ENCODE assay signal across 11 cellular contexts in genomic region chr14:69261761-69262331, GRCh38. TPM values are rescaled to one million over a fixed set of nuclear protein-coding genes. Genes with fewer than 3 reads are reported as not detected.
A peak's percentile ranks its signal among the peaks of the same experiment; 100 is the strongest.
DNase-seq lines count a peak whose midpoint lies in the region; ATAC-seq, FAIRE-seq and TF ChIP-seq lines count a peak whose summit lies in the region.
"Had no signal": no experiment of that assay in that cellular context is flagged by ENCODE, and none has a peak within 500 bp of the region (broad histone marks: within the 10 kb centered on the region; RNA-seq: fewer than 3 reads in every experiment).

No MANE protein-coding gene starts in this region.

- RAD21 ChIA-PET in GM12878 (lab: Charles Lee; ENCODE audit: unreplicated experiment): interaction anchor here (0.6 to 3.6 kb wide), 9 partner anchors 9 to 228 kb away, joined by 3 to 34 read pairs (median 3); no protein-coding TSS in a partner anchor

- no peaks in the 10 kb centered on the region for H3K9me3 Mint-ChIP-seq in activated T-cell treated with anti-CD3 and anti-CD28 coated beads, Interleukin-2, amount 50 U/mL, for 4 hours
- H3K9me3 Mint-ChIP-seq: activated CD4-positive, alpha-beta memory T cell treated with anti-CD3 and anti-CD28 coated beads for 36 hours had no signal

- WGBS in GM12878 (ENCODE audit: insufficient coverage, insufficient replicate concordance, low lambda C conversion rate, missing lambda C conversion rate): 10% methylated on average over 5 of the region's 5 CpGs
- 0% methylated on average over 4 of the region's 5 CpGs for WGBS in HepG2 (ENCODE audit: low lambda C conversion rate)
- WGBS in tibial nerve, 2 donors: 15 to 36% methylated on average over 5 of the region's 5 CpGs

- ATAC-seq in activated T-cell treated with anti-CD3 and anti-CD28 coated beads, Interleukin-2, amount 50 U/mL, for 4 hours: no peak
- ATAC-seq in GM12878 (peak; percentile 26), HepG2 (peak; percentile 74), GM21390 (IDR thresholded peaks at IDR 0.05; ENCODE audit: unreplicated experiment) (no peak)

- H3K36me3 ChIP-seq in GM12878 (ENCODE audit: control insufficient read depth in 2 of 2, insufficient read depth in 2 of 2, low read length in 1 of 2) (no peaks in the 10 kb centered on the region), HepG2 (replicated peaks in 1 of 2; ENCODE audit: control insufficient read depth in 1 of 2, insufficient read depth in 2 of 2, low read length in 2 of 2) (no peaks in the 10 kb centered on the region), tibial nerve (no peaks in the 10 kb centered on the region)
- H3K36me3 ChIP-seq: BLaER1 treated with 17β-estradiol and CSF1 and Interleukin-3, amounts not matched to agents 10 nM and 100 nM had no signal

- no peak overlapping the region for H3K4me3 ChIP-seq in GM12878
- H3K4me3 ChIP-seq in HepG2 (replicated peaks in 1 of 3; ENCODE audit: insufficient read depth in 1 of 3, low read depth in 2 of 3, low read length in 3 of 3): peak overlapping the region; percentile 37 to 72 (median 67); a peak in 4 of 6 replicates
- peak overlapping the region in 2 of 4 donors; percentile 55 to 61 for H3K4me3 ChIP-seq in tibial nerve

- no peak for TF ChIP-seq CTCF in GM12878 (IDR thresholded peaks at IDR 0.05 in 2 of 3, conservative IDR thresholded peaks at IDR 0.05 in 1 of 3; ENCODE audit: control insufficient read depth in 2 of 3, extremely low read depth in 1 of 3, insufficient read depth in 1 of 3, low read depth in 3 of 3, low read length in 3 of 3)
- TF ChIP-seq CTCF in HepG2 (CRISPR knock-in tag; IDR thresholded peaks at IDR 0.05): no peak
- no peak for TF ChIP-seq CTCF in tibial nerve (IDR thresholded peaks at IDR 0.05)

- H3K27me3 ChIP-seq in GM12878 (replicated peaks in 1 of 2; ENCODE audit: control insufficient read depth in 2 of 2, insufficient read depth in 2 of 2, low read length in 1 of 2): peaks cover 23 to 27% of the 10 kb centered on the region in 2 experiments
- peaks cover 6 to 41% of the 10 kb centered on the region in 2 experiments; a peak in 4 of 5 replicates for H3K27me3 ChIP-seq in HepG2 (ENCODE audit: control insufficient read depth in 1 of 2, insufficient read depth in 2 of 2, low read length in 2 of 2)
- peaks cover 0 to 54% of the 10 kb centered on the region in 2 donors for H3K27me3 ChIP-seq in tibial nerve

- H3K27ac ChIP-seq in GM12878 (ENCODE audit: control insufficient read depth, insufficient read depth): no peak overlapping the region
- no peak overlapping the region for H3K27ac ChIP-seq in HepG2 (ENCODE audit: extremely low read length, insufficient read depth, low read length)
- H3K27ac ChIP-seq in tibial nerve: peak overlapping the region in 3 of 4 donors; percentile 10 to 66 (median 66)
- H3K27ac ChIP-seq: BLaER1 treated with 17β-estradiol and CSF1 and Interleukin-3, amounts not matched to agents 10 nM and 100 nM had no signal

- H3K4me1 ChIP-seq in GM12878 (ENCODE audit: control insufficient read depth, insufficient read depth, low read length): peaks cover 4% of the 10 kb centered on the region
- peaks cover 20% of the 10 kb centered on the region for H3K4me1 ChIP-seq in HepG2 (ENCODE audit: insufficient read depth, low read length)
- H3K4me1 ChIP-seq in tibial nerve: peaks cover 0 to 42% (median 13%) of the 10 kb centered on the region in 4 donors

- DNase-seq in activated T-cell treated with anti-CD3 and anti-CD28 coated beads, Interleukin-2, amount 50 U/mL, for 4 hours: no peak
- no peak for DNase-seq in activated T-cell treated with anti-CD3 and anti-CD28 coated beads, Interleukin-2, amount 50 U/mL, for 48 hours
- DNase-seq in GM12878 (ENCODE audit: low read depth, low spot score) (no peak), HepG2 (ENCODE audit: low spot score) (peak; percentile 69), tibial nerve (ENCODE audit: low spot score in 2 of 2) (no peak), C1 segment of cervical spinal cord (lab: John Stamatoyannopoulos, UW) (no peak), NCI-H2196 (lab: John Stamatoyannopoulos, UW; ENCODE audit: unreplicated experiment) (no peak)
- DNase-seq: NCI-H510A treated with DMSO at 0.1 percent for 48 hours had no signal

- H3K4me2 ChIP-seq in GM12878 (ENCODE audit: control insufficient read depth, insufficient read depth): no peak overlapping the region
- H3K4me2 ChIP-seq in HepG2 (ENCODE audit: low read depth, low read length): peak overlapping the region; percentile 79

- TF ChIP-seq POLR2A in GM12878 (IDR thresholded peaks at IDR 0.05; ENCODE audit: low read depth, low read length) (no peak), HepG2 (IDR thresholded peaks at IDR 0.05; ENCODE audit: insufficient read depth in 1 of 2, low read depth in 2 of 2, low read length in 2 of 2) (no peak), tibial nerve (IDR thresholded peaks at IDR 0.05) (no peak)

- in situ Hi-C loops in GM12878 (cut with MboI) (no loop called here), HepG2 (cut with HindIII; ENCODE audit: extremely low pct_ligation_motif_present, low pct_unique_long_range_greater_than_20kb) (loop anchor here (5.0 kb wide), 1 partner anchor 90 kb away; no protein-coding TSS in a partner anchor)

- SMC1A ChIA-PET in GM12878 (lab: Charles Lee; ENCODE audit: uncharacterized antibody, unreplicated experiment): interaction anchor here (1.0 to 1.5 kb wide), 5 partner anchors 42 to 202 kb away, joined by 3 to 16 read pairs (median 4); no protein-coding TSS in a partner anchor

- H4K20me1 ChIP-seq in GM12878 (ENCODE audit: control insufficient read depth, insufficient read depth): no peaks in the 10 kb centered on the region
- H4K20me1 ChIP-seq in HepG2 (ENCODE audit: insufficient read depth, low read length): no peaks in the 10 kb centered on the region

- TF ChIP-seq RAD21 in GM12878 (IDR thresholded peaks at IDR 0.05; ENCODE audit: insufficient read depth, low read depth, low read length) (no peak), HepG2 (CRISPR knock-in tag; IDR thresholded peaks at IDR 0.05) (no peak)

- peaks cover 13% of the 10 kb centered on the region for H3K4me1 Mint-ChIP-seq in activated T-cell treated with anti-CD3 and anti-CD28 coated beads, Interleukin-2, amount 50 U/mL, for 4 hours (ENCODE audit: low read depth)

- H3K36me3 Mint-ChIP-seq in activated T-cell treated with anti-CD3 and anti-CD28 coated beads, Interleukin-2, amount 50 U/mL, for 4 hours (ENCODE audit: insufficient read depth): no peaks in the 10 kb centered on the region
- H3K36me3 Mint-ChIP-seq: activated CD4-positive, alpha-beta memory T cell treated with anti-CD3 and anti-CD28 coated beads for 36 hours had no signal

- H3K9me3 ChIP-seq in GM12878 (replicated peaks; ENCODE audit: control insufficient read depth, insufficient read depth, low read length) (no peaks in the 10 kb centered on the region), HepG2 (ENCODE audit: low read length) (no peaks in the 10 kb centered on the region), tibial nerve (no peaks in the 10 kb centered on the region)

- H2AFZ ChIP-seq in GM12878 (ENCODE audit: control insufficient read depth, low read depth, low read length) (no peak overlapping the region), HepG2 (ENCODE audit: low read length) (no peak overlapping the region)

- CTCF ChIA-PET in GM12878 (lab: Yijun Ruan, JAX) (interaction anchor here (0.6 to 4.2 kb wide), 14 partner anchors 11 to 313 kb away, joined by 3 to 33 read pairs (median 3); partner anchors contain the start of gene CCDC177), HepG2 (lab: Yijun Ruan, JAX; ENCODE audit: low intra/inter-chr PET ratio, low total read pairs) (interaction anchor here (0.7 to 1.2 kb wide), 2 partner anchors 26 to 1305 kb away, joined by 3 read pairs; no protein-coding TSS in a partner anchor)

- H3K9ac ChIP-seq in GM12878 (ENCODE audit: control insufficient read depth, insufficient read depth, low read length): no peak overlapping the region
- H3K9ac ChIP-seq in HepG2 (ENCODE audit: insufficient read depth, low read depth, low read length): no peak overlapping the region
- H3K9ac ChIP-seq: BLaER1 treated with 17β-estradiol and CSF1 and Interleukin-3, amounts not matched to agents 10 nM and 100 nM had no signal

- intact Hi-C loops in GM12878 (cut with micrococcal nuclease; ENCODE audit: unreplicated experiment) (loop anchor here (2.0 kb wide), 1 partner anchor 199 kb away; no protein-coding TSS in a partner anchor), HepG2 (cut with micrococcal nuclease; ENCODE audit: unreplicated experiment) (no loop called here)

- H3K79me2 ChIP-seq in GM12878 (ENCODE audit: control insufficient read depth, insufficient read depth, low read length): no peaks in the 10 kb centered on the region
- H3K79me2 ChIP-seq in HepG2 (ENCODE audit: insufficient read depth, low read length): no peaks in the 10 kb centered on the region

- POLR2A ChIA-PET in GM12878 (lab: Charles Lee) (no interaction called here), HepG2 (lab: Yijun Ruan, JAX) (interaction anchor here (1.0 to 1.3 kb wide), 2 partner anchors 110 to 135 kb away, joined by 3 read pairs; no protein-coding TSS in a partner anchor)

- peak overlapping the region; percentile 56 for H3K4me3 Mint-ChIP-seq in activated T-cell treated with anti-CD3 and anti-CD28 coated beads, Interleukin-2, amount 50 U/mL, for 4 hours

- H3K27me3 Mint-ChIP-seq in activated T-cell treated with anti-CD3 and anti-CD28 coated beads, Interleukin-2, amount 50 U/mL, for 4 hours (ENCODE audit: low read depth): peaks cover 51% of the 10 kb centered on the region

- FAIRE-seq in GM12878 (lab: Jason Lieb, UNC) (no peak), HepG2 (lab: Jason Lieb, UNC) (peak; percentile 80)

- no peak for TF ChIP-seq EP300 in GM12878 (IDR thresholded peaks at IDR 0.05; ENCODE audit: borderline replicate concordance in 1 of 2, control insufficient read depth in 1 of 2, low read depth in 2 of 2, low read length in 2 of 2)
- no peak for TF ChIP-seq EP300 in HepG2 (IDR thresholded peaks at IDR 0.05; ENCODE audit: low read depth in 2 of 2, low read length in 2 of 2)
- no peak for TF ChIP-seq EP300 in HepG2 (CRISPR knock-in tag; IDR thresholded peaks at IDR 0.05; ENCODE audit: borderline replicate concordance)
- no peak for TF ChIP-seq EP300 in tibial nerve (IDR thresholded peaks at IDR 0.05)

- BruUV-seq in GM12878 (replicated peaks; lab: Mats Ljungman, UMichigan): no TSS peak
- no TSS peak for BruUV-seq in HepG2 (replicated peaks; lab: Mats Ljungman, UMichigan)

RNA-seq across cellular contexts. Expression of gene GALNT16, which starts 1.9 kb away (rescaled TPM):
- total RNA-seq in activated T-cell treated with anti-CD3 and anti-CD28 coated beads, Interleukin-2, amount 50 U/mL, for 4 hours: under 1 TPM in 1 of 3 donors, not detected in 2; 0.16 TPM
- 0.24 and 0.63 TPM in 2 replicates for total RNA-seq in GM12878 (2013; cell fraction: nucleolus; rRNA removed)
- total RNA-seq in GM12878 (2014; rRNA removed) (under 0.01 and 0.05 TPM in 2 replicates), GM12878 (2014; rRNA removed; fragmentation: Illumina TruSeq; extraction: Trizol) (0.04 TPM in 1 of 2 replicates, not detected in the other), GM12878 (2021) (0.03 TPM in 1 of 2 replicates, not detected in the other), HepG2 (2016; rRNA removed; fragmentation: Illumina TruSeq; extraction: Trizol) (0.36 and 0.82 TPM in 2 replicates), tibial nerve (10 to 100 TPM in 2 of 4 donors, 1 to 10 TPM in 2; 8.3 to 11.7 (median 10.7) TPM)
- polyA plus RNA-seq in GM12878 (2011; ENCODE audit: low read depth): not detected
- polyA plus RNA-seq in GM12878 (2011; rRNA removed) (0.08 and 0.13 TPM in 2 replicates), GM12878 (2014; fragmentation: Illumina TruSeq; extraction: Trizol) (0.03 TPM in 2 replicates), GM12878 (2014; fragmentation: Nextera tagmentation; extraction: Ambion mirVana) (under 1 TPM in 1 of 2 experiments, not detected in 1; 0.02 TPM), GM12878 (2014; rRNA removed) (0.01 and 0.05 TPM in 2 replicates), GM12878 (2016; fragmentation: Nextera tagmentation; extraction: Ambion mirVana) (not detected), HepG2 (2011; rRNA removed) (0.54 and 0.55 TPM in 2 replicates)
- 0.13 and 0.15 TPM in 2 replicates for polyA plus RNA-seq in GM12878 (2011; cell fraction: cytosol; rRNA removed)
- polyA plus RNA-seq in GM12878 (2011; cell fraction: nucleus; rRNA removed): 0.39 and 0.48 TPM in 2 replicates
- 0.04 TPM in 2 replicates for polyA plus RNA-seq in GM12878 (2012)
- polyA minus RNA-seq in GM12878 (2011; rRNA and poly(A)+ RNA removed): 0.37 and 0.82 TPM in 2 replicates
- polyA minus RNA-seq in GM12878 (2011; cell fraction: cytosol; rRNA and poly(A)+ RNA removed): 0.21 and 0.27 TPM in 2 replicates
- 0.85 and 1.1 TPM in 2 replicates for polyA minus RNA-seq in GM12878 (2011; cell fraction: nucleus; rRNA and poly(A)+ RNA removed)
- total RNA-seq in HepG2 (2016; cell fraction: cytosol; rRNA removed; fragmentation: Illumina TruSeq; extraction: Trizol; ENCODE audit: low read depth): 0.10 and 0.18 TPM in 2 replicates
- 0.40 and 1.1 TPM in 2 replicates for total RNA-seq in HepG2 (2016; cell fraction: insoluble cytoplasmic fraction; rRNA removed; fragmentation: Illumina TruSeq; extraction: Trizol)
- 0.28 and 0.68 TPM in 2 replicates for total RNA-seq in HepG2 (2016; cell fraction: membrane; rRNA removed; fragmentation: Illumina TruSeq; extraction: Trizol)
- 1.3 and 1.6 TPM in 2 replicates for total RNA-seq in HepG2 (2016; cell fraction: nucleus; rRNA removed; fragmentation: Illumina TruSeq; extraction: Trizol)
- polyA plus RNA-seq in HepG2 (2011; cell fraction: cytosol; rRNA removed): 0.42 and 0.63 TPM in 2 replicates
- polyA plus RNA-seq in HepG2 (2011; cell fraction: nucleus; rRNA removed): 0.72 and 0.73 TPM in 2 replicates
- polyA plus RNA-seq in HepG2 (2012): 0.20 and 0.39 TPM in 2 replicates
- 0.09 and 0.34 TPM in 2 replicates for polyA plus RNA-seq in HepG2 (2016; cell fraction: cytosol; fragmentation: Illumina TruSeq; extraction: Trizol; ENCODE audit: low read depth)
- polyA plus RNA-seq in HepG2 (2016; cell fraction: insoluble cytoplasmic fraction; fragmentation: Illumina TruSeq; extraction: Trizol; ENCODE audit: low read depth): 0.35 and 0.51 TPM in 2 replicates
- 0.32 and 0.44 TPM in 2 replicates for polyA plus RNA-seq in HepG2 (2016; cell fraction: membrane; fragmentation: Illumina TruSeq; extraction: Trizol; ENCODE audit: low read depth)
- 2.8 and 3.3 TPM in 2 replicates for polyA plus RNA-seq in HepG2 (2016; cell fraction: nucleus; fragmentation: Illumina TruSeq; extraction: Trizol; ENCODE audit: insufficient read depth, low read depth)
- polyA minus RNA-seq in HepG2 (2011; rRNA and poly(A)+ RNA removed; ENCODE audit: low replicate concordance): 0.90 TPM in 1 of 2 replicates, not detected in the other
- polyA minus RNA-seq in HepG2 (2011; cell fraction: cytosol; rRNA and poly(A)+ RNA removed): 0.30 and 0.44 TPM in 2 replicates
- 0.13 TPM in 1 of 2 replicates, not detected in the other for polyA minus RNA-seq in HepG2 (2011; cell fraction: nucleus; rRNA and poly(A)+ RNA removed)
- total RNA-seq: activated CD4-positive, alpha-beta memory T cell treated with anti-CD3 and anti-CD28 coated beads for 36 hours had no signal

Comparison
In these comparisons a context has a peak if more than half of its experiments do, and no peak if none do; other contexts are left out.
1. ATAC-seq: peak in GM12878 (single experiment) and HepG2 (single experiment); none in activated T-cell treated with anti-CD3 and anti-CD28 coated beads, Interleukin-2, amount 50 U/mL, for 4 hours (0 of 2) and GM21390 (single experiment).
2. H3K27ac ChIP-seq: peak in tibial nerve (3 of 4); none in GM12878 (single experiment) and HepG2 (single experiment).